In the genomic region with DNA sequence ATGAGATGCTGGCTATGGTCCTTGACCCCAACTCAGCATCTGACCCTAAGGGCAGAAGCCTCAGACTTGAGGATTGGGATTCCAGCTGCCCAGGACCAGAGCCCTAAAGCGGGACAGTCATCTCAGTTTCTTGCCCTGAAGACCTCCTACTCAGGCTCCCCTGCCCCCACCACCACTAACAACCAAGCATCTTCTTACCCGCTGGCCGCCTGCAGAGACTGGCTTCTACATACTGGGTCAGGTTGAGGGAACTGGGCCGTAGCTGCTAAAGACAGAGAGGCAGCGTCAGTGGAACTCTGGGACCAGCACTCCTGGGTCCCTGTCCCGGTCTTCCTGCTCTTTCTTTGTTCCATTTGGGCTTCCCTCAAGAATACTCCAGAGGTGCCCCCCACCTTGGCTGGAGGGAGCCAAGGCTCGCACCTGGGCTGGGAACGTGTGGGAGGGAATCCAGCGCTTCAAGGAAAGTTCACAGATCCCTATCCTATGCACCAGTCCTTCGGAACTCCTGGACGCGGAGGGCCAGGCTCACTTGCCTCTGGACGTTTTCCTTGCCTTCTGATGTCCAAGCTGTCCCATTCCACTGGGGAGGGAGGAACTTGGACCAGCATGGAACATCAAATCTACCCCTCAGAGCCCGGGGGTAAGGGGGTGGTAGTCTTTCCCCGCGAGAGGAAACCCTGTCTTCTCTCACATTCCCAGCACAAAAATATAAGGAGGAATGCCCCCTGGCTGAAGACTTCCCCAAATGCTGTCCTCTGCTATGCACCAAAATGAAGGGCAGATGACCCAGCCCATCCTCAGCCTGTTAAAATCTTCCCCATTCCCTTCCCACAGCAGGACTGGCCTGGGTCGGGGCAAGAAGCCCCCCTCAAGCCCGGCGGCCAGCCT, we compare ENCODE assay signal across 1 cellular context.
TF ChIP-seq lines count a peak whose summit lies in the region.

No MANE protein-coding gene starts in this region.

TF ChIP-seq in HCT116, 20 proteins besides CTCF, POLR2A, EP300 and RAD21 (continued from another document):
- TF ChIP-seq, protein P1, sequence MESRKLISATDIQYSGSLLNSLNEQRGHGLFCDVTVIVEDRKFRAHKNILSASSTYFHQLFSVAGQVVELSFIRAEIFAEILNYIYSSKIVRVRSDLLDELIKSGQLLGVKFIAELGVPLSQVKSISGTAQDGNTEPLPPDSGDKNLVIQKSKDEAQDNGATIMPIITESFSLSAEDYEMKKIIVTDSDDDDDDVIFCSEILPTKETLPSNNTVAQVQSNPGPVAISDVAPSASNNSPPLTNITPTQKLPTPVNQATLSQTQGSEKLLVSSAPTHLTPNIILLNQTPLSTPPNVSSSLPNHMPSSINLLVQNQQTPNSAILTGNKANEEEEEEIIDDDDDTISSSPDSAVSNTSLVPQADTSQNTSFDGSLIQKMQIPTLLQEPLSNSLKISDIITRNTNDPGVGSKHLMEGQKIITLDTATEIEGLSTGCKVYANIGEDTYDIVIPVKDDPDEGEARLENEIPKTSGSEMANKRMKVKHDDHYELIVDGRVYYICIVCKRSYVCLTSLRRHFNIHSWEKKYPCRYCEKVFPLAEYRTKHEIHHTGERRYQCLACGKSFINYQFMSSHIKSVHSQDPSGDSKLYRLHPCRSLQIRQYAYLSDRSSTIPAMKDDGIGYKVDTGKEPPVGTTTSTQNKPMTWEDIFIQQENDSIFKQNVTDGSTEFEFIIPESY (IDR thresholded peaks at IDR 0.05; ENCODE audit: extremely low read depth, insufficient replicate concordance, low read length): no peak
- TF ChIP-seq EGR1 (IDR thresholded peaks at IDR 0.05; ENCODE audit: low read depth) (no peak), SRF (IDR thresholded peaks at IDR 0.05; ENCODE audit: low read depth) (no peak)
TF ChIP-seq in HCT116: peak in this region for 0.
